ENCODE assay signal across 10 cellular contexts in genomic region chr5:72452515-72453259, GRCh38. TPM values are rescaled to one million over a fixed set of nuclear protein-coding genes. Genes with fewer than 3 reads are reported as not detected.
DNase-seq lines count a peak whose midpoint lies in the region; ATAC-seq, FAIRE-seq and TF ChIP-seq lines count a peak whose summit lies in the region.
"Had no signal": no experiment of that assay in that cellular context is flagged by ENCODE, and none has a peak within 500 bp of the region (broad histone marks: within the 10 kb centered on the region; RNA-seq: fewer than 3 reads in every experiment).

No MANE protein-coding gene starts in this region.

- H3K4me1 ChIP-seq in liver (ENCODE audit: control insufficient read depth in 4 of 4, insufficient read depth in 4 of 4, low read length in 3 of 4) (peaks cover 0 to 14% (median 11%) of the 10 kb centered on the region in 4 donors), HepG2 (ENCODE audit: insufficient read depth, low read length) (no peaks in the 10 kb centered on the region), mesenchymal stem cell (ENCODE audit: control insufficient read depth, insufficient read depth, low read depth, low read length) (peaks cover 9% of the 10 kb centered on the region)

- no peak overlapping the region for H3K9ac ChIP-seq in liver (ENCODE audit: low read depth in 1 of 2, low read length in 2 of 2)
- no peak overlapping the region for H3K9ac ChIP-seq in HepG2 (ENCODE audit: insufficient read depth, low read depth, low read length)
- H3K9ac ChIP-seq in mesenchymal stem cell (ENCODE audit: low read length) = peak overlapping the region; percentile 80

- H4K91ac ChIP-seq in mesenchymal stem cell (ENCODE audit: low read length) = peak overlapping the region; percentile 62

- H3K9me3 ChIP-seq in liver (ENCODE audit: control insufficient read depth in 4 of 4, low read length in 3 of 4) = no peaks in the 10 kb centered on the region
- no peaks in the 10 kb centered on the region for H3K9me3 ChIP-seq in HepG2 (ENCODE audit: low read length)
- no peaks in the 10 kb centered on the region for H3K9me3 ChIP-seq in mesenchymal stem cell (ENCODE audit: control insufficient read depth, low read length)

- FAIRE-seq in HepG2 (lab: Jason Lieb, UNC) (no peak), D721Med (lab: Jason Lieb, UNC) (no peak)
- FAIRE-seq: A204.1 had no signal

- H3K23ac ChIP-seq in mesenchymal stem cell (ENCODE audit: low read length in 2 of 2) = no peak overlapping the region

- intact Hi-C loops in HepG2 (cut with micrococcal nuclease; ENCODE audit: unreplicated experiment) = no loop called here
- intact Hi-C loops in dendritic cell treated with granulocyte-macrophage colony-stimulating factor and Interleukin-4, amounts not matched to agents 40 ng/mL and 50 ng/mL, for 4 days (cut with micrococcal nuclease) = no loop called here

- H3K36me3 ChIP-seq in liver (ENCODE audit: control insufficient read depth in 4 of 4, insufficient read depth in 3 of 4, low read depth in 1 of 4, low read length in 3 of 4) = no peaks in the 10 kb centered on the region
- no peaks in the 10 kb centered on the region for H3K36me3 ChIP-seq in HepG2 (replicated peaks in 1 of 2; ENCODE audit: control insufficient read depth in 1 of 2, insufficient read depth in 2 of 2, low read length in 2 of 2)
- H3K36me3 ChIP-seq in mesenchymal stem cell (ENCODE audit: control insufficient read depth in 1 of 2, insufficient read depth in 2 of 2, low read depth in 1 of 2, low read length in 2 of 2) = no peaks in the 10 kb centered on the region

- TF ChIP-seq RAD21 in liver (IDR thresholded peaks at IDR 0.05) (peak in 1 of 2 donors; percentile 22), HepG2 (CRISPR knock-in tag; IDR thresholded peaks at IDR 0.05) (no peak)

- no peak for TF ChIP-seq POLR2A in HepG2 (IDR thresholded peaks at IDR 0.05; ENCODE audit: insufficient read depth in 1 of 2, low read depth in 2 of 2, low read length in 2 of 2)

- H4K20me1 ChIP-seq in HepG2 (ENCODE audit: insufficient read depth, low read length) = no peaks in the 10 kb centered on the region

- peaks cover 100% of the 10 kb centered on the region for H3K36me3 Mint-ChIP-seq in dendritic cell treated with granulocyte-macrophage colony-stimulating factor and Interleukin-4, amounts not matched to agents 40 ng/mL and 50 ng/mL, for 4 days (ENCODE audit: low read depth)
- H3K36me3 Mint-ChIP-seq in T-helper 2 cell treated with Interferon-gamma antibody and Interleukin-4, amounts not matched to agents 5 μg/mL and 100 μg/mL, for 36 hours (ENCODE audit: low read depth) = no peaks in the 10 kb centered on the region

- H2BK15ac ChIP-seq in mesenchymal stem cell (ENCODE audit: low read depth, poor library complexity, severe bottlenecking) = peak overlapping the region; percentile 13

- POLR2A ChIA-PET in HepG2 (lab: Yijun Ruan, JAX) = no interaction called here

- no peak overlapping the region for H3K4me3 Mint-ChIP-seq in dendritic cell treated with granulocyte-macrophage colony-stimulating factor and Interleukin-4, amounts not matched to agents 40 ng/mL and 50 ng/mL, for 4 days
- no peak overlapping the region for H3K4me3 Mint-ChIP-seq in T-helper 2 cell treated with Interferon-gamma antibody and Interleukin-4, amounts not matched to agents 5 μg/mL and 100 μg/mL, for 36 hours

- H3K27me3 ChIP-seq in liver (ENCODE audit: control insufficient read depth in 4 of 4, insufficient read depth in 4 of 4, low read length in 3 of 4) (no peaks in the 10 kb centered on the region), HepG2 (ENCODE audit: control insufficient read depth in 1 of 2, insufficient read depth in 2 of 2, low read length in 2 of 2) (peaks cover 2 to 21% of the 10 kb centered on the region in 2 experiments; a peak in 4 of 5 replicates), mesenchymal stem cell (ENCODE audit: control insufficient read depth in 1 of 2, insufficient read depth in 1 of 2, low read length in 2 of 2) (no peaks in the 10 kb centered on the region)

- WGBS in liver = 27% methylated on average over 9 of the region's 9 CpGs
- WGBS in HepG2 (ENCODE audit: low lambda C conversion rate) = 12% methylated on average over 5 of the region's 9 CpGs
- 20% methylated on average over 7 of the region's 9 CpGs for WGBS in mesenchymal stem cell

- H3K4ac ChIP-seq in mesenchymal stem cell (ENCODE audit: low read depth in 1 of 2, low read length in 2 of 2) = peak overlapping the region; percentile 60 to 92

- H3K4me3 ChIP-seq in liver (ENCODE audit: low read depth in 1 of 3, low read length in 3 of 3) = no peak overlapping the region
- no peak overlapping the region for H3K4me3 ChIP-seq in HepG2 (replicated peaks in 1 of 3; ENCODE audit: insufficient read depth in 1 of 3, low read depth in 2 of 3, low read length in 3 of 3)
- peak overlapping the region in 1 of 2 experiments; percentile 49 for H3K4me3 ChIP-seq in mesenchymal stem cell (ENCODE audit: insufficient read depth in 1 of 2, low read depth in 1 of 2, low read length in 2 of 2)

- no peak overlapping the region for H3K14ac ChIP-seq in mesenchymal stem cell (ENCODE audit: low read length in 2 of 2)

- H3K27ac ChIP-seq in liver (ENCODE audit: low read depth in 1 of 2, low read length in 2 of 2) (peak overlapping the region; percentile 71 to 72), HepG2 (ENCODE audit: extremely low read length, insufficient read depth, low read length) (no peak overlapping the region), mesenchymal stem cell (ENCODE audit: low read length, poor library complexity, severe bottlenecking) (peak overlapping the region; percentile 70)

- H2BK120ac ChIP-seq in mesenchymal stem cell (ENCODE audit: low read depth, low read length) = peak overlapping the region; percentile 65

- ATAC-seq in HepG2 = no peak

- DNase-seq in HepG2 (ENCODE audit: low spot score) = no peak
- peak; percentile 72 for DNase-seq in mesenchymal stem cell
- no peak for DNase-seq in stimulated activated naive CD4-positive, alpha-beta T cell (lab: John Stamatoyannopoulos, UW)
- DNase-seq in T-helper 2 cell treated with Interferon-gamma antibody and Interleukin-4, amounts not matched to agents 5 μg/mL and 100 μg/mL, for 36 hours (ENCODE audit: low spot score) = no peak
- DNase-seq in NCI-H748 treated with DMSO at 0.1 percent for 48 hours (lab: John Stamatoyannopoulos, UW) = no peak
- DNase-seq in D721Med (ENCODE audit: insufficient read length, low spot score) = no peak

- H3K79me1 ChIP-seq in mesenchymal stem cell (replicated peaks; ENCODE audit: low read length, poor library complexity, severe bottlenecking) = no peaks in the 10 kb centered on the region

- no peak overlapping the region for H2AK5ac ChIP-seq in mesenchymal stem cell (ENCODE audit: low read length, severe bottlenecking)

- H4K8ac ChIP-seq in mesenchymal stem cell (ENCODE audit: low read length) = peak overlapping the region; percentile 68

- peak overlapping the region; percentile 75 to 99 for H3K18ac ChIP-seq in mesenchymal stem cell (ENCODE audit: low read depth in 1 of 2, low read length in 2 of 2)

- no TSS peak for BruUV-seq in HepG2 (replicated peaks; lab: Mats Ljungman, UMichigan)

- H2AFZ ChIP-seq in HepG2 (ENCODE audit: low read length) (no peak overlapping the region), mesenchymal stem cell (ENCODE audit: low read depth, low read length) (no peak overlapping the region)

- H3K27ac Mint-ChIP-seq in dendritic cell treated with granulocyte-macrophage colony-stimulating factor and Interleukin-4, amounts not matched to agents 40 ng/mL and 50 ng/mL, for 4 days = peak overlapping the region; percentile 85
- no peak overlapping the region for H3K27ac Mint-ChIP-seq in T-helper 2 cell treated with Interferon-gamma antibody and Interleukin-4, amounts not matched to agents 5 μg/mL and 100 μg/mL, for 36 hours

- no peaks in the 10 kb centered on the region for H3K9me3 Mint-ChIP-seq in dendritic cell treated with granulocyte-macrophage colony-stimulating factor and Interleukin-4, amounts not matched to agents 40 ng/mL and 50 ng/mL, for 4 days
- H3K9me3 Mint-ChIP-seq in T-helper 2 cell treated with Interferon-gamma antibody and Interleukin-4, amounts not matched to agents 5 μg/mL and 100 μg/mL, for 36 hours = no peaks in the 10 kb centered on the region

- peaks cover 49% of the 10 kb centered on the region for H3K4me1 Mint-ChIP-seq in dendritic cell treated with granulocyte-macrophage colony-stimulating factor and Interleukin-4, amounts not matched to agents 40 ng/mL and 50 ng/mL, for 4 days (ENCODE audit: low read depth)
- H3K4me1 Mint-ChIP-seq in T-helper 2 cell treated with Interferon-gamma antibody and Interleukin-4, amounts not matched to agents 5 μg/mL and 100 μg/mL, for 36 hours (ENCODE audit: low read depth) = no peaks in the 10 kb centered on the region

- no peak overlapping the region for H2BK5ac ChIP-seq in mesenchymal stem cell (ENCODE audit: low read depth, low read length, poor library complexity, severe bottlenecking)

- peak overlapping the region; percentile 37 to 87 for H2BK12ac ChIP-seq in mesenchymal stem cell (ENCODE audit: low read length in 2 of 2)

- CTCF ChIA-PET in HepG2 (lab: Yijun Ruan, JAX; ENCODE audit: low intra/inter-chr PET ratio, low total read pairs) = no interaction called here

- H3K79me2 ChIP-seq in HepG2 (ENCODE audit: insufficient read depth, low read length) = no peaks in the 10 kb centered on the region

- no peak overlapping the region for H3K4me2 ChIP-seq in HepG2 (ENCODE audit: low read depth, low read length)
- peak overlapping the region; percentile 30 for H3K4me2 ChIP-seq in mesenchymal stem cell (ENCODE audit: low read length, poor library complexity, severe bottlenecking)

- TF ChIP-seq EP300 in HepG2 (IDR thresholded peaks at IDR 0.05; ENCODE audit: low read depth in 2 of 2, low read length in 2 of 2) = no peak
- no peak for TF ChIP-seq EP300 in HepG2 (CRISPR knock-in tag; IDR thresholded peaks at IDR 0.05; ENCODE audit: borderline replicate concordance)

- TF ChIP-seq CTCF in liver (IDR thresholded peaks at IDR 0.05; ENCODE audit: low read depth, low read length, missing input control) (no peak), HepG2 (CRISPR knock-in tag; IDR thresholded peaks at IDR 0.05) (no peak), D721Med (IDR thresholded peaks at IDR 0.05; ENCODE audit: insufficient read depth, missing control alignments) (no peak)

- no peaks in the 10 kb centered on the region for H3K27me3 Mint-ChIP-seq in dendritic cell treated with granulocyte-macrophage colony-stimulating factor and Interleukin-4, amounts not matched to agents 40 ng/mL and 50 ng/mL, for 4 days
- no peaks in the 10 kb centered on the region for H3K27me3 Mint-ChIP-seq in T-helper 2 cell treated with Interferon-gamma antibody and Interleukin-4, amounts not matched to agents 5 μg/mL and 100 μg/mL, for 36 hours (ENCODE audit: low read depth)

- in situ Hi-C loops in HepG2 (cut with HindIII; ENCODE audit: extremely low pct_ligation_motif_present, low pct_unique_long_range_greater_than_20kb) = no loop called here

RNA-seq across cellular contexts. Expression of gene ZNF366, which starts 54.5 kb away (rescaled TPM):
- total RNA-seq in liver = 1 to 10 TPM in 1 of 2 donors, under 1 TPM in 1; 0.75 to 1.0 TPM
- under 1 TPM; 0.71 to 0.76 TPM for polyA plus RNA-seq in liver
- total RNA-seq in HepG2 (2016; rRNA removed; fragmentation: Illumina TruSeq; extraction: Trizol) = not detected in 2 replicates
- total RNA-seq in HepG2 (2016; cell fraction: cytosol; rRNA removed; fragmentation: Illumina TruSeq; extraction: Trizol; ENCODE audit: low read depth) = not detected in 2 replicates
- total RNA-seq in HepG2 (2016; cell fraction: insoluble cytoplasmic fraction; rRNA removed; fragmentation: Illumina TruSeq; extraction: Trizol) = not detected in 2 replicates
- total RNA-seq in HepG2 (2016; cell fraction: membrane; rRNA removed; fragmentation: Illumina TruSeq; extraction: Trizol) = not detected in 2 replicates
- total RNA-seq in HepG2 (2016; cell fraction: nucleus; rRNA removed; fragmentation: Illumina TruSeq; extraction: Trizol) = not detected in 2 replicates
- polyA plus RNA-seq in HepG2 (2011; rRNA removed) = not detected in 2 replicates
- not detected in 2 replicates for polyA plus RNA-seq in HepG2 (2011; cell fraction: cytosol; rRNA removed)
- polyA plus RNA-seq in HepG2 (2011; cell fraction: nucleus; rRNA removed) = not detected in 2 replicates
- polyA plus RNA-seq in HepG2 (2012) = not detected in 2 replicates
- polyA plus RNA-seq in HepG2 (2016; cell fraction: cytosol; fragmentation: Illumina TruSeq; extraction: Trizol; ENCODE audit: low read depth) = not detected in 2 replicates
- polyA plus RNA-seq in HepG2 (2016; cell fraction: insoluble cytoplasmic fraction; fragmentation: Illumina TruSeq; extraction: Trizol; ENCODE audit: low read depth) = not detected in 2 replicates
- not detected in 2 replicates for polyA plus RNA-seq in HepG2 (2016; cell fraction: membrane; fragmentation: Illumina TruSeq; extraction: Trizol; ENCODE audit: low read depth)
- polyA plus RNA-seq in HepG2 (2016; cell fraction: nucleus; fragmentation: Illumina TruSeq; extraction: Trizol; ENCODE audit: insufficient read depth, low read depth) = not detected in 2 replicates
- polyA minus RNA-seq in HepG2 (2011; rRNA and poly(A)+ RNA removed; ENCODE audit: low replicate concordance) = not detected in 2 replicates
- not detected in 2 replicates for polyA minus RNA-seq in HepG2 (2011; cell fraction: cytosol; rRNA and poly(A)+ RNA removed)
- polyA minus RNA-seq in HepG2 (2011; cell fraction: nucleus; rRNA and poly(A)+ RNA removed) = not detected in 2 replicates
- polyA plus RNA-seq in mesenchymal stem cell (2013, experiment 1 of 2) = 0.03 TPM
- 0.03 TPM for polyA plus RNA-seq in mesenchymal stem cell (2013, experiment 2 of 2)
- total RNA-seq: T-helper 2 cell treated with Interferon-gamma antibody and Interleukin-4, amounts not matched to agents 100 ng/mL and 5 ng/mL, for 36 hours had no signal
